18 cellular contexts compared by ENCODE assay signal in the genomic region with DNA sequence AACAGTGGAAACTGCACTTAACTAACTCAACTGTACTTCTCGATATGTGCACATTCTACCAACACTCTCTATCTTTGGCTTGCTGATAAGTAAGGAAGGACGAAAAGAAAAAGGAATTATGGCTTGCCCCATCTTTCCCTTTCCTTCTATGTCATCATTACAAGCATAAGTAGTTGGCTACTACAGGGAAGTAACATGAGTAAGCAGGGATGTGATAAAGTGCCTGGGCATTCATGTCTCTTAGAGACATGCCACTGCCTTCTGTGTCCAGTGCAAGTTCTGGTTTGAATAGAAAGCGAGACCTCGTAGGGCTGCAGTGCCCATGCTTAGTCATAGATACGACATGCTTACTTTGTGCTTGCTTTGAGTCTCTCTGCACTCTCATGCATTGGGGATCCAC.
A peak's percentile ranks its signal among the peaks of the same experiment; 100 is the strongest.
DNase-seq lines count a peak whose midpoint lies in the region; ATAC-seq and TF ChIP-seq lines count a peak whose summit lies in the region.
"Had no signal": no experiment of that assay in that cellular context is flagged by ENCODE, and none has a peak within 500 bp of the region (broad histone marks: within the 10 kb centered on the region; RNA-seq: fewer than 3 reads in every experiment).

No MANE protein-coding gene starts in this region.

- no TSS peak for BruUV-seq in IMR-90 (replicated peaks; lab: Mats Ljungman, UMichigan)

- no peak overlapping the region for H2BK5ac ChIP-seq in IMR-90 (ENCODE audit: low read depth, low read length, poor library complexity, severe bottlenecking)
- H2BK5ac ChIP-seq in trophoblast cell (ENCODE audit: low read depth, low read length, poor library complexity): peak overlapping the region; percentile 90

- H2BK120ac ChIP-seq in IMR-90 (ENCODE audit: low read depth, low read length) (no peak overlapping the region), trophoblast cell (ENCODE audit: insufficient read depth, low read length, poor library complexity) (peak overlapping the region; percentile 99)

- H4K91ac ChIP-seq in IMR-90 (ENCODE audit: insufficient read depth, low read depth, low read length) (no peak overlapping the region), trophoblast cell (ENCODE audit: low read depth, low read length) (peak overlapping the region; percentile 98)

- no peak overlapping the region for H3K18ac ChIP-seq in IMR-90 (ENCODE audit: low read depth, low read length)
- peak overlapping the region; percentile 94 for H3K18ac ChIP-seq in trophoblast cell (ENCODE audit: low read length)

- H3K9me1 ChIP-seq in IMR-90 (ENCODE audit: insufficient read depth, low read length): no peaks in the 10 kb centered on the region

- H4K5ac ChIP-seq in IMR-90 (ENCODE audit: low read depth, low read length): no peak overlapping the region

- no peak overlapping the region for H2BK15ac ChIP-seq in IMR-90 (ENCODE audit: low read depth, low read length)

- no peak for TF ChIP-seq POLR2A in IMR-90 (IDR thresholded peaks at IDR 0.05; ENCODE audit: low read depth, low read length)

- 89% methylated on average over 3 of the region's 5 CpGs; no CpG with 5 or more reads in 1 of the 2 experiments for WGBS in IMR-90 (ENCODE audit: extremely low coverage in 2 of 2, insufficient read length in 1 of 2), 2 experiments
- no CpG with 5 or more reads among the region's 5 CpGs for WGBS in trophoblast cell (ENCODE audit: extremely low coverage, insufficient coverage, insufficient read length)

- in situ Hi-C loops in IMR-90 (cut with MboI; ENCODE audit: low sequenced_read_pairs): no loop called here

- H4K8ac ChIP-seq in IMR-90 (ENCODE audit: low read depth in 2 of 2, low read length in 2 of 2): no peak overlapping the region
- peak overlapping the region; percentile 86 for H4K8ac ChIP-seq in trophoblast cell (ENCODE audit: low read depth, low read length)

- H3K79me2 ChIP-seq in trophoblast cell (ENCODE audit: control insufficient read depth, insufficient read depth, low read length, poor library complexity): peaks cover 4% of the 10 kb centered on the region

- no peak for ATAC-seq in IMR-90 (ENCODE audit: low read depth)
- ATAC-seq in activated CD4-positive, CD25-positive, alpha-beta regulatory T cell treated with anti-CD3 and anti-CD28 coated beads, Interleukin-2, amount 50 U/mL, for 24 hours: no peak
- no peak for ATAC-seq in HG03196 (IDR thresholded peaks at IDR 0.05; ENCODE audit: unreplicated experiment)
- ATAC-seq: SK-N-SH treated with all-trans-retinoic acid at 6 μM for 48 hours had no signal

- intact Hi-C loops in IMR-90 (cut with micrococcal nuclease): no loop called here

- no peaks in the 10 kb centered on the region for H4K20me1 ChIP-seq in IMR-90 (ENCODE audit: insufficient read depth, low read length)

- no peaks in the 10 kb centered on the region for H3K27me3 ChIP-seq in IMR-90 (ENCODE audit: control insufficient read depth, insufficient read depth, low read length)
- no peaks in the 10 kb centered on the region for H3K27me3 ChIP-seq in trophoblast cell (ENCODE audit: insufficient read depth, low read length)

- H3K23ac ChIP-seq in IMR-90 (ENCODE audit: low read depth, low read length): no peak overlapping the region
- no peak overlapping the region for H3K23ac ChIP-seq in trophoblast cell (ENCODE audit: low read length)

- no peak overlapping the region for H2AK9ac ChIP-seq in IMR-90 (replicated peaks; ENCODE audit: low read depth, low read length, poor library complexity)

- DNase-seq in IMR-90 (peak; percentile 24), epithelial cell of prostate (ENCODE audit: low read depth, low spot score) (no peak), foreskin fibroblast (peak; percentile 50 to 71), trophoblast cell (no peak), NCI-H1417 treated with DMSO at 0.1 percent for 48 hours (lab: John Stamatoyannopoulos, UW) (no peak), AG08396 (ENCODE audit: low spot score) (no peak)
- DNase-seq: DMS79, H9, Kasumi-1, MM.1S, NCI-H1092 treated with DMSO at 0.1 percent for 48 hours, NCI-H2081 treated with DMSO at 0.1 percent for 48 hours, NCI-H748 treated with DMSO at 0.1 percent for 48 hours, RPMI8226, SHP77 treated with DMSO at 0.1 percent for 48 hours had no signal

- peaks cover 4% of the 10 kb centered on the region for H3K4me1 ChIP-seq in IMR-90 (ENCODE audit: control insufficient read depth, insufficient read depth, low read length)
- H3K4me1 ChIP-seq in trophoblast cell (ENCODE audit: control insufficient read depth in 1 of 2, insufficient read depth in 2 of 2, low read length in 2 of 2): peaks cover 2 to 4% of the 10 kb centered on the region in 2 experiments

- H4K12ac ChIP-seq in trophoblast cell (ENCODE audit: low read depth, low read length): no peak overlapping the region

- H2BK12ac ChIP-seq in trophoblast cell (ENCODE audit: low read length): peak overlapping the region; percentile 99

- H2AFZ ChIP-seq in IMR-90 (replicated peaks; ENCODE audit: low read length, poor library complexity) (no peak overlapping the region), trophoblast cell (ENCODE audit: insufficient read depth, low read length, poor library complexity) (no peak overlapping the region)

- TF ChIP-seq CTCF in IMR-90 (conservative IDR thresholded peaks at IDR 0.05; ENCODE audit: low read depth, low read length): no peak
- no peak for TF ChIP-seq CTCF in foreskin fibroblast (IDR thresholded peaks at IDR 0.05; ENCODE audit: low read depth, low read length)

- H3K4me3 ChIP-seq in IMR-90 (ENCODE audit: insufficient read depth, low read depth, low read length) (no peak overlapping the region), foreskin fibroblast (ENCODE audit: low read depth in 1 of 2, low read length in 2 of 2) (no peak overlapping the region), trophoblast cell (ENCODE audit: low read depth, low read length) (no peak overlapping the region)

- POLR2A ChIA-PET in IMR-90 (lab: Charles Lee; ENCODE audit: unreplicated experiment): no interaction called here

- H2BK20ac ChIP-seq in IMR-90 (ENCODE audit: low read depth, low read length): no peak overlapping the region

- CTCF ChIA-PET in IMR-90 (lab: Yijun Ruan, JAX): no interaction called here

- no peak for TF ChIP-seq RAD21 in IMR-90 (IDR thresholded peaks at IDR 0.05; ENCODE audit: low read length)

- H3K14ac ChIP-seq in IMR-90 (replicated peaks; ENCODE audit: low read depth, low read length) (no peak overlapping the region), trophoblast cell (ENCODE audit: low read length) (peak overlapping the region; percentile 98)

- H2AK5ac ChIP-seq in IMR-90 (ENCODE audit: low read depth, low read length) (no peak overlapping the region), trophoblast cell (ENCODE audit: low read length) (peak overlapping the region; percentile 99)

- H3K4ac ChIP-seq in IMR-90 (ENCODE audit: low read depth, low read length) (no peak overlapping the region), trophoblast cell (ENCODE audit: low read depth, low read length) (peak overlapping the region; percentile 86)

- H3K56ac ChIP-seq in IMR-90 (ENCODE audit: extremely low read depth, insufficient read depth, low read length): no peak overlapping the region

- H3K36me3 ChIP-seq in IMR-90 (ENCODE audit: control insufficient read depth, insufficient read depth, low read length) (no peaks in the 10 kb centered on the region), trophoblast cell (ENCODE audit: control insufficient read depth in 1 of 2, insufficient read depth in 2 of 2, low read length in 2 of 2) (no peaks in the 10 kb centered on the region)

- dilution Hi-C loops in IMR-90 (cut with HindIII; ENCODE audit: low sequenced_read_pairs, unreplicated experiment): no loop called here

- no peaks in the 10 kb centered on the region for H3K79me1 ChIP-seq in IMR-90 (ENCODE audit: low read depth in 1 of 2, low read length in 2 of 2)
- peaks cover 28% of the 10 kb centered on the region for H3K79me1 ChIP-seq in trophoblast cell (ENCODE audit: low read length)

- H3K9me3 ChIP-seq in IMR-90 (ENCODE audit: control insufficient read depth, insufficient read depth, low read length): no peaks in the 10 kb centered on the region
- H3K9me3 ChIP-seq in trophoblast cell (ENCODE audit: insufficient read depth, low read depth, low read length): no peaks in the 10 kb centered on the region

- H3K9ac ChIP-seq in IMR-90 (ENCODE audit: low read depth, low read length) (no peak overlapping the region), trophoblast cell (ENCODE audit: low read length) (no peak overlapping the region)

- H3K27ac ChIP-seq in IMR-90 (ENCODE audit: insufficient read depth, low read length) (no peak overlapping the region), epithelial cell of prostate (peak overlapping the region; percentile 6), trophoblast cell (ENCODE audit: low read depth, low read length) (peak overlapping the region; percentile 68)

- H3K4me2 ChIP-seq in IMR-90 (ENCODE audit: low read depth, low read length) (no peak overlapping the region), trophoblast cell (ENCODE audit: low read length) (no peak overlapping the region)

TF ChIP-seq in IMR-90, 13 proteins besides CTCF, POLR2A, EP300 and RAD21 (continues in another document):
- TF ChIP-seq BHLHE40 (IDR thresholded peaks at IDR 0.05; ENCODE audit: low read depth, low read length) (no peak), MAFK (IDR thresholded peaks at IDR 0.05; ENCODE audit: low read depth, low read length) (no peak), CHD1 (IDR thresholded peaks at IDR 0.05; ENCODE audit: low read depth, low read length) (no peak), SMC3 (IDR thresholded peaks at IDR 0.05; ENCODE audit: low read depth, low read length) (no peak), NFE2L2 (IDR thresholded peaks at IDR 0.05; ENCODE audit: low read depth, low read length) (no peak), CEBPB (IDR thresholded peaks at IDR 0.05; ENCODE audit: low read depth, low read length) (no peak), RCOR1 (IDR thresholded peaks at IDR 0.05; ENCODE audit: insufficient replicate concordance, low read length) (no peak), MXI1 (IDR thresholded peaks at IDR 0.05; ENCODE audit: borderline replicate concordance, low read depth, low read length) (no peak)
- TF ChIP-seq, protein P1, sequence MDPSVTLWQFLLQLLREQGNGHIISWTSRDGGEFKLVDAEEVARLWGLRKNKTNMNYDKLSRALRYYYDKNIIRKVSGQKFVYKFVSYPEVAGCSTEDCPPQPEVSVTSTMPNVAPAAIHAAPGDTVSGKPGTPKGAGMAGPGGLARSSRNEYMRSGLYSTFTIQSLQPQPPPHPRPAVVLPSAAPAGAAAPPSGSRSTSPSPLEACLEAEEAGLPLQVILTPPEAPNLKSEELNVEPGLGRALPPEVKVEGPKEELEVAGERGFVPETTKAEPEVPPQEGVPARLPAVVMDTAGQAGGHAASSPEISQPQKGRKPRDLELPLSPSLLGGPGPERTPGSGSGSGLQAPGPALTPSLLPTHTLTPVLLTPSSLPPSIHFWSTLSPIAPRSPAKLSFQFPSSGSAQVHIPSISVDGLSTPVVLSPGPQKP (IDR thresholded peaks at IDR 0.05; ENCODE audit: borderline replicate concordance, low read depth, low read length): no peak

Comparison
In these comparisons a context has a peak if more than half of its experiments do, and no peak if none do; other contexts are left out.
1. DNase-seq: peak in IMR-90 (single experiment) and foreskin fibroblast (2 of 2); none in epithelial cell of prostate (single experiment), trophoblast cell (0 of 2), NCI-H1417 treated with DMSO at 0.1 percent for 48 hours (single experiment) and AG08396 (single experiment).